ENCODE assay signal across 8 cellular contexts in genomic region chr3:98522538-98523281, GRCh38. TPM values are rescaled to one million over a fixed set of nuclear protein-coding genes. Genes with fewer than 3 reads are reported as not detected.
A peak's percentile ranks its signal among the peaks of the same experiment; 100 is the strongest.
DNase-seq lines count a peak whose midpoint lies in the region; ATAC-seq and TF ChIP-seq lines count a peak whose summit lies in the region.

Gene CLDND1 (minus strand): TSS chr3:98522902. CDS start chr3:98521424, 1,478 bp downstream.

- H3K9me3 ChIP-seq in prostate gland, result no peaks in the 10 kb centered on the region

- H3K4me3 ChIP-seq in prostate gland (peak within 1 kb of the TSS; percentile 65 to 87), urinary bladder (ENCODE audit: low read depth, low read length) (peak within 1 kb of the TSS; percentile 75)

- WGBS in prostate gland, result under 1% methylated on average over 63 of the region's 63 CpGs
- WGBS in urinary bladder, result under 1% methylated on average over 63 of the region's 63 CpGs

- no peak for TF ChIP-seq CTCF in prostate gland (IDR thresholded peaks at IDR 0.05)

- no peaks in the 10 kb centered on the region for H3K27me3 ChIP-seq in prostate gland (replicated peaks; ENCODE audit: insufficient read depth)

- TF ChIP-seq POLR2A in prostate gland (IDR thresholded peaks at IDR 0.05), result peak; percentile 89

- ATAC-seq in GM18498 (IDR thresholded peaks at IDR 0.05; ENCODE audit: unreplicated experiment) (peak; percentile 89), HG02938 (IDR thresholded peaks at IDR 0.05; ENCODE audit: unreplicated experiment) (peak; percentile 87), left ventricle myocardium superior (peak; percentile 99)

- no peaks in the 10 kb centered on the region for H3K4me1 ChIP-seq in prostate gland (replicated peaks)
- peaks cover 2% of the 10 kb centered on the region for H3K4me1 ChIP-seq in urinary bladder (ENCODE audit: insufficient read depth)

- intact Hi-C loops in left ventricle myocardium superior (cut with micrococcal nuclease), result no loop called here
- intact Hi-C loops in prostate gland (cut with DNase I), result loop anchor here (5.0 kb wide), 1 partner anchor 70 kb away; the partner anchor contains the start of gene CPOX

- H3K27ac ChIP-seq in angular gyrus (ENCODE audit: low read depth, low read length) (peak within 1 kb of the TSS; percentile 97), prostate gland (peak within 1 kb of the TSS; percentile 96 to 98), urinary bladder (ENCODE audit: low read depth) (peak within 1 kb of the TSS; percentile 96)

- DNase-seq in NCI-H187 (lab: John Stamatoyannopoulos, UW) (peak; percentile 88 to 94), T-helper 2 cell (peak; percentile 88 to 98 (median 92)), left ventricle myocardium superior (peak; percentile 99), prostate gland (ENCODE audit: low spot score) (peak; percentile 97)

- H3K36me3 ChIP-seq in prostate gland (no peaks in the 10 kb centered on the region), urinary bladder (ENCODE audit: insufficient read depth) (no peaks in the 10 kb centered on the region)

RNA-seq across cellular contexts. Expression of gene CLDND1, which starts in this region (rescaled TPM):
- total RNA-seq in left ventricle myocardium superior (75.6 TPM), prostate gland (100 to 1,000 TPM in 1 of 2 donors, 10 to 100 TPM in 1; 71.2 to 113 TPM), urinary bladder (107 TPM)
- 104 TPM for polyA plus RNA-seq in urinary bladder

Comparison
In these comparisons a context has a peak if more than half of its experiments do, and no peak if none do; other contexts are left out.
1. Peak in every context shown above with its lines: DNase-seq, ATAC-seq, H3K4me3 ChIP-seq and H3K27ac ChIP-seq.